1 cellular context compared by ENCODE assay signal in the genomic region with DNA sequence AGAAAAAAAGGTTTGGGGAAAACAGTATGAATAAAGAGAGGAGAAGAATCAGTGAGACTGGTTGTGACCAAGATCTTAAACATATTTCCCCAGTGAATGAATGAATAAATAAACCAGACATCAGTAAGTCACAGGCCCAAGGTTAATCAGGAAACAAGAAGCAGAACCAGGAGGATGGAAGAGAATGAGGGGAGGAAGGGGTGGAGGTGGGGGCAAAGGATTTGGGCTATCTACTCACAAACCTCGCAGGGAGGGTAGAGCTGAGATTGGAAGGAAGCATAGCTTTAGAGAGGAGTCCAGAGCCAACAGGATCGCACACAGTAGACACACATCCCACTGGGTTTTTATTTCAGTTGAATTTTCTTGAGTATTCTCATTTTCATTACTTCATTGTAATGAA.
TF ChIP-seq lines count a peak whose summit lies in the region.

No MANE protein-coding gene starts in this region.

TF ChIP-seq in HepG2, 621 proteins besides CTCF, POLR2A, EP300 and RAD21:
- TF ChIP-seq PAX8 (CRISPR knock-in tag; IDR thresholded peaks at IDR 0.05; ENCODE audit: borderline replicate concordance): no peak
- TF ChIP-seq, protein P1, sequence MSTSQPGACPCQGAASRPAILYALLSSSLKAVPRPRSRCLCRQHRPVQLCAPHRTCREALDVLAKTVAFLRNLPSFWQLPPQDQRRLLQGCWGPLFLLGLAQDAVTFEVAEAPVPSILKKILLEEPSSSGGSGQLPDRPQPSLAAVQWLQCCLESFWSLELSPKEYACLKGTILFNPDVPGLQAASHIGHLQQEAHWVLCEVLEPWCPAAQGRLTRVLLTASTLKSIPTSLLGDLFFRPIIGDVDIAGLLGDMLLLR (CRISPR knock-in tag; IDR thresholded peaks at IDR 0.05): no peak
